Comparison of ENCODE assay signal across 18 cellular contexts in genomic region chr7:158108646-158109293, GRCh38.
DNase-seq lines count a peak whose midpoint lies in the region; ATAC-seq, FAIRE-seq and TF ChIP-seq lines count a peak whose summit lies in the region.
"Had no signal": no experiment of that assay in that cellular context is flagged by ENCODE, and none has a peak within 500 bp of the region (broad histone marks: within the 10 kb centered on the region; RNA-seq: fewer than 3 reads in every experiment).

No MANE protein-coding gene starts in this region.

- H3K36me3 Mint-ChIP-seq in type B pancreatic cell, result peaks cover 4% of the 10 kb centered on the region
- H3K36me3 Mint-ChIP-seq in activated T-cell treated with anti-CD3 and anti-CD28 coated beads, Interleukin-2, amount 50 U/mL, for 4 hours (ENCODE audit: insufficient read depth), result no peaks in the 10 kb centered on the region

- no peaks in the 10 kb centered on the region for H3K27me3 ChIP-seq in HepG2 (ENCODE audit: control insufficient read depth in 1 of 2, insufficient read depth in 2 of 2, low read length in 2 of 2)

- no peak overlapping the region for H3K27ac Mint-ChIP-seq in type B pancreatic cell

- POLR2A ChIA-PET in HepG2 (lab: Yijun Ruan, JAX) (no interaction called here), RWPE1 (lab: Yijun Ruan, JAX; ENCODE audit: low non-redundant PET) (no interaction called here)

- no peaks in the 10 kb centered on the region for H3K27me3 Mint-ChIP-seq in type B pancreatic cell
- H3K27me3 Mint-ChIP-seq in activated T-cell treated with anti-CD3 and anti-CD28 coated beads, Interleukin-2, amount 50 U/mL, for 4 hours (ENCODE audit: low read depth), result peaks cover 3% of the 10 kb centered on the region

- H3K4me3 Mint-ChIP-seq in type B pancreatic cell, result no peak overlapping the region
- no peak overlapping the region for H3K4me3 Mint-ChIP-seq in activated T-cell treated with anti-CD3 and anti-CD28 coated beads, Interleukin-2, amount 50 U/mL, for 4 hours

- H3K36me3 ChIP-seq in HepG2 (replicated peaks in 1 of 2; ENCODE audit: control insufficient read depth in 1 of 2, insufficient read depth in 2 of 2, low read length in 2 of 2), result peaks cover 0 to 7% of the 10 kb centered on the region in 2 experiments; a peak in 1 of 5 replicates
- H3K36me3 ChIP-seq: HAP-1 had no signal

- no peaks in the 10 kb centered on the region for H3K79me2 ChIP-seq in HepG2 (ENCODE audit: insufficient read depth, low read length)

- CTCF ChIA-PET in HepG2 (lab: Yijun Ruan, JAX; ENCODE audit: low intra/inter-chr PET ratio, low total read pairs), result no interaction called here
- CTCF ChIA-PET in RWPE1 (lab: Yijun Ruan, JAX), result interaction anchor here (0.6 kb wide), 1 partner anchor 41 kb away, joined by 3 read pairs; no protein-coding TSS in a partner anchor

- no peak overlapping the region for H3K4me3 ChIP-seq in HepG2 (replicated peaks in 1 of 3; ENCODE audit: insufficient read depth in 1 of 3, low read depth in 2 of 3, low read length in 3 of 3)
- H3K4me3 ChIP-seq: HAP-1, SK-N-MC had no signal

- no TSS peak for BruUV-seq in HepG2 (replicated peaks; lab: Mats Ljungman, UMichigan)

- FAIRE-seq in HepG2 (lab: Jason Lieb, UNC), result no peak

- no peak for TF ChIP-seq RAD21 in HepG2 (CRISPR knock-in tag; IDR thresholded peaks at IDR 0.05)

- TF ChIP-seq EP300 in HepG2 (IDR thresholded peaks at IDR 0.05; ENCODE audit: low read depth in 2 of 2, low read length in 2 of 2), result no peak
- TF ChIP-seq EP300 in HepG2 (CRISPR knock-in tag; IDR thresholded peaks at IDR 0.05; ENCODE audit: borderline replicate concordance), result no peak

- TF ChIP-seq POLR2A in HepG2 (IDR thresholded peaks at IDR 0.05; ENCODE audit: insufficient read depth in 1 of 2, low read depth in 2 of 2, low read length in 2 of 2), result no peak

- DNase-seq in DMS53 (lab: John Stamatoyannopoulos, UW), result peak; percentile 84
- no peak for DNase-seq in DMS53 treated with DMSO at 0.1 percent for 48 hours (lab: John Stamatoyannopoulos, UW; ENCODE audit: unreplicated experiment)
- DNase-seq in cardiac septum (ENCODE audit: low spot score), result peak; percentile 29
- DNase-seq in Right ventricle myocardium superior, result no peak
- no peak for DNase-seq in HepG2 (ENCODE audit: low spot score)
- peak; percentile 45 for DNase-seq in type B pancreatic cell (ENCODE audit: extremely low spot score, unreplicated experiment)
- no peak for DNase-seq in activated T-cell treated with anti-CD3 and anti-CD28 coated beads, Interleukin-2, amount 50 U/mL, for 4 hours
- no peak for DNase-seq in RWPE1 (ENCODE audit: low spot score)
- DNase-seq: AML-193, DND-41, NCI-H1694 treated with DMSO at 0.1 percent for 48 hours, NCI-H2171 had no signal

- H3K9me3 ChIP-seq in HepG2 (ENCODE audit: low read length), result no peaks in the 10 kb centered on the region
- H3K9me3 ChIP-seq: HAP-1 had no signal

- in situ Hi-C loops in HepG2 (cut with HindIII; ENCODE audit: extremely low pct_ligation_motif_present, low pct_unique_long_range_greater_than_20kb), result no loop called here

- H3K4me1 ChIP-seq in HepG2 (ENCODE audit: insufficient read depth, low read length), result peaks cover 14% of the 10 kb centered on the region
- H3K4me1 ChIP-seq: HAP-1 had no signal

- no peak overlapping the region for H3K4me2 ChIP-seq in HepG2 (ENCODE audit: low read depth, low read length)

- intact Hi-C loops in cardiac septum (cut with DNase I), result no loop called here
- intact Hi-C loops in Right ventricle myocardium superior (cut with DNase I), result no loop called here
- intact Hi-C loops in HepG2 (cut with micrococcal nuclease; ENCODE audit: unreplicated experiment), result no loop called here

- ATAC-seq in Right ventricle myocardium superior (ENCODE audit: poor library complexity) (no peak), HepG2 (no peak)
- ATAC-seq in activated T-cell treated with anti-CD3 and anti-CD28 coated beads, Interleukin-2, amount 50 U/mL, for 4 hours, result no peak
- ATAC-seq: Panc1, Right ventricle myocardium inferior had no signal

- H4K20me1 ChIP-seq in HepG2 (ENCODE audit: insufficient read depth, low read length), result 0 out of 2 replicates have a peak, but pooled peaks cover 3% of the 10 kb centered on the region

- no peak overlapping the region for H3K9ac ChIP-seq in HepG2 (ENCODE audit: insufficient read depth, low read depth, low read length)

- H3K4me1 Mint-ChIP-seq in type B pancreatic cell (ENCODE audit: unreplicated experiment), result no peaks in the 10 kb centered on the region
- no peaks in the 10 kb centered on the region for H3K4me1 Mint-ChIP-seq in activated T-cell treated with anti-CD3 and anti-CD28 coated beads, Interleukin-2, amount 50 U/mL, for 4 hours (ENCODE audit: low read depth)

- no peak overlapping the region for H2AFZ ChIP-seq in HepG2 (ENCODE audit: low read length)

- WGBS in HepG2 (ENCODE audit: low lambda C conversion rate), result 90% methylated on average over 4 of the region's 4 CpGs

- H3K27ac ChIP-seq in HepG2 (ENCODE audit: extremely low read length, insufficient read depth, low read length) (no peak overlapping the region), RWPE1 (no peak overlapping the region)
- H3K27ac ChIP-seq: 22Rv1, C4-2B, SK-N-MC had no signal

- TF ChIP-seq CTCF in HepG2 (CRISPR knock-in tag; IDR thresholded peaks at IDR 0.05) (no peak), type B pancreatic cell (conservative IDR thresholded peaks at IDR 0.05) (no peak), RWPE1 (conservative IDR thresholded peaks at IDR 0.05; ENCODE audit: low read depth) (no peak)

- peaks cover 5% of the 10 kb centered on the region for H3K9me3 Mint-ChIP-seq in type B pancreatic cell
- H3K9me3 Mint-ChIP-seq in activated T-cell treated with anti-CD3 and anti-CD28 coated beads, Interleukin-2, amount 50 U/mL, for 4 hours, result peaks cover 7% of the 10 kb centered on the region

TF ChIP-seq in HepG2, 621 proteins besides CTCF, POLR2A, EP300 and RAD21:
- TF ChIP-seq ZNF589 (CRISPR knock-in tag; conservative IDR thresholded peaks at IDR 0.05), result no peak
- TF ChIP-seq KDM3A (CRISPR knock-in tag; IDR thresholded peaks at IDR 0.05; ENCODE audit: low read depth), result no peak
- peak; percentile 97 for TF ChIP-seq ATF7 (IDR thresholded peaks at IDR 0.05)
- no peak for TF ChIP-seq ATF7 (CRISPR knock-in tag; IDR thresholded peaks at IDR 0.05)
- 0 out of 2 replicates have a peak, but pooled peaks have one; percentile 47 for TF ChIP-seq FOXO4 (CRISPR knock-in tag; conservative IDR thresholded peaks at IDR 0.05)
- TF ChIP-seq ZBTB21 (CRISPR knock-in tag; IDR thresholded peaks at IDR 0.05), result peak; percentile 63; the same call in 1 of the 2 replicates
- TF ChIP-seq AHDC1 (CRISPR knock-in tag; IDR thresholded peaks at IDR 0.05; ENCODE audit: borderline replicate concordance), result no peak
- TF ChIP-seq CREB1 (IDR thresholded peaks at IDR 0.05), result peak; percentile 86
- TF ChIP-seq CREB1 (CRISPR knock-in tag; IDR thresholded peaks at IDR 0.05), result no peak

Comparison
In these comparisons a context has a peak if more than half of its experiments do, and no peak if none do; other contexts are left out.
1. DNase-seq: peak in DMS53 (single experiment), cardiac septum (single experiment) and type B pancreatic cell (single experiment); none in DMS53 treated with DMSO at 0.1 percent for 48 hours (single experiment), Right ventricle myocardium superior (single experiment), HepG2 (single experiment), activated T-cell treated with anti-CD3 and anti-CD28 coated beads, Interleukin-2, amount 50 U/mL, for 4 hours (single experiment) and RWPE1 (single experiment).